8 cellular contexts compared by ENCODE assay signal in genomic region chr3:177194319-177194718, GRCh38. TPM values are rescaled to one million over a fixed set of nuclear protein-coding genes. Genes with fewer than 3 reads are reported as not detected.
DNase-seq lines count a peak whose midpoint lies in the region; ATAC-seq and TF ChIP-seq lines count a peak whose summit lies in the region.

No MANE protein-coding gene starts in this region.

- peaks cover 0 to 2% (median 0%) of the 10 kb centered on the region in 11 experiments; a peak in 2 of 22 replicates for H3K9me3 ChIP-seq in BLaER1 treated with 17β-estradiol and CSF1 and Interleukin-3, amounts not matched to agents 10 nM and 100 nM (replicated peaks in 1 of 11)
- H3K9me3 ChIP-seq in Karpas-422 (ENCODE audit: low read length) (no peaks in the 10 kb centered on the region), colonic mucosa (no peaks in the 10 kb centered on the region), Peyer's patch (no peaks in the 10 kb centered on the region)

- no peaks in the 10 kb centered on the region for H3K9me2 ChIP-seq in Karpas-422 (replicated peaks; ENCODE audit: insufficient read depth, low read length)

- H3K79me2 ChIP-seq in Karpas-422 (ENCODE audit: low read length), result peaks cover 71% of the 10 kb centered on the region

- TF ChIP-seq CTCF in colonic mucosa (IDR thresholded peaks at IDR 0.05) (no peak), natural killer cell (IDR thresholded peaks at IDR 0.05) (no peak), Peyer's patch (IDR thresholded peaks at IDR 0.05) (no peak)

- intact Hi-C loops in colonic mucosa (cut with DNase I), result loop anchor here (10.0 kb wide), 1 partner anchor 1130 kb away; no protein-coding TSS in a partner anchor
- intact Hi-C loops in natural killer cell (cut with micrococcal nuclease), result loop anchor here (10.0 kb wide), 2 partner anchors 340 to 590 kb away; no protein-coding TSS in a partner anchor

- peaks cover 0 to 46% (median 23%) of the 10 kb centered on the region in 11 experiments; a peak in 15 of 22 replicates for H3K36me3 ChIP-seq in BLaER1 treated with 17β-estradiol and CSF1 and Interleukin-3, amounts not matched to agents 10 nM and 100 nM
- H3K36me3 ChIP-seq in Karpas-422 (ENCODE audit: insufficient read depth, low read length) (0 out of 2 replicates have a peak, but pooled peaks cover 5% of the 10 kb centered on the region), colonic mucosa (no peaks in the 10 kb centered on the region), Peyer's patch (no peaks in the 10 kb centered on the region)

- no peaks in the 10 kb centered on the region for H3K27me3 ChIP-seq in BLaER1 treated with 17β-estradiol and CSF1 and Interleukin-3, amounts not matched to agents 10 nM and 100 nM
- H3K27me3 ChIP-seq in Karpas-422 (ENCODE audit: low read length), result peaks cover 2% of the 10 kb centered on the region; the same call in 1 of the 2 replicates
- no peaks in the 10 kb centered on the region for H3K27me3 ChIP-seq in colonic mucosa
- no peaks in the 10 kb centered on the region for H3K27me3 ChIP-seq in Peyer's patch

- peaks cover 64 to 75% of the 10 kb centered on the region in 2 donors for H3K4me1 Mint-ChIP-seq in natural killer cell

- no peaks in the 10 kb centered on the region for H3K9me3 Mint-ChIP-seq in natural killer cell

- peak overlapping the region; percentile 72 to 96 (median 87) for H3K4me3 ChIP-seq in BLaER1 treated with 17β-estradiol and CSF1 and Interleukin-3, amounts not matched to agents 10 nM and 100 nM
- H3K4me3 ChIP-seq in Karpas-422 (ENCODE audit: low read length), result peak overlapping the region; percentile 90
- H3K4me3 ChIP-seq in colonic mucosa, result peak overlapping the region; percentile 68
- peak overlapping the region in 2 of 4 donors; percentile 93 to 96 for H3K4me3 ChIP-seq in Peyer's patch

- H3K27me3 Mint-ChIP-seq in natural killer cell (ENCODE audit: low read depth in 2 of 2), result no peaks in the 10 kb centered on the region

- no peak for TF ChIP-seq POLR2A in Peyer's patch (IDR thresholded peaks at IDR 0.05)

- H2AFZ ChIP-seq in Karpas-422 (ENCODE audit: low read length), result no peak overlapping the region

- peaks cover 37 to 65% (median 57%) of the 10 kb centered on the region in 11 experiments for H4K20me1 ChIP-seq in BLaER1 treated with 17β-estradiol and CSF1 and Interleukin-3, amounts not matched to agents 10 nM and 100 nM
- peaks cover 49% of the 10 kb centered on the region; the same call in 1 of the 2 replicates for H4K20me1 ChIP-seq in Karpas-422 (ENCODE audit: insufficient read depth, low read depth, low read length)

- no peak for ATAC-seq in natural killer cell

- H3K27ac Mint-ChIP-seq in natural killer cell, result peak overlapping the region; percentile 93 to 97

- DNase-seq in Karpas-422 (no peak), colonic mucosa (no peak), natural killer cell (no peak), NCI-H774 (lab: John Stamatoyannopoulos, UW) (no peak), NCI-H2227 (lab: John Stamatoyannopoulos, UW; ENCODE audit: unreplicated experiment) (no peak), Peyer's patch (no peak)
- DNase-seq in activated effector memory CD4-positive, alpha-beta T cell treated with Interleukin-2 at 50 U/mL for 16 hours, result no peak

- peak overlapping the region; percentile 76 to 97 (median 93) for H3K4me2 ChIP-seq in BLaER1 treated with 17β-estradiol and CSF1 and Interleukin-3, amounts not matched to agents 10 nM and 100 nM
- peak overlapping the region; percentile 78 for H3K4me2 ChIP-seq in Karpas-422 (ENCODE audit: low read depth, low read length, poor library complexity, severe bottlenecking)

- peak overlapping the region; percentile 94 for H3K4me3 Mint-ChIP-seq in natural killer cell

- no peaks in the 10 kb centered on the region for H3K36me3 Mint-ChIP-seq in natural killer cell

- peaks cover 55 to 70% (median 61%) of the 10 kb centered on the region in 10 experiments for H3K4me1 ChIP-seq in BLaER1 treated with 17β-estradiol and CSF1 and Interleukin-3, amounts not matched to agents 10 nM and 100 nM
- peaks cover 57% of the 10 kb centered on the region for H3K4me1 ChIP-seq in Karpas-422 (ENCODE audit: low read length)
- peaks cover 16% of the 10 kb centered on the region for H3K4me1 ChIP-seq in colonic mucosa
- peaks cover 0 to 40% (median 8%) of the 10 kb centered on the region in 4 donors for H3K4me1 ChIP-seq in Peyer's patch

- peak overlapping the region; percentile 96 to 100 (median 100); a peak in 21 of 22 replicates for H3K27ac ChIP-seq in BLaER1 treated with 17β-estradiol and CSF1 and Interleukin-3, amounts not matched to agents 10 nM and 100 nM
- H3K27ac ChIP-seq in Karpas-422 (ENCODE audit: low read length) (peak overlapping the region; percentile 87; the same call in 1 of the 2 replicates), colonic mucosa (no peak overlapping the region), Peyer's patch (peak overlapping the region in 2 of 4 donors; percentile 27 to 100)

- H3K9ac ChIP-seq in BLaER1 treated with 17β-estradiol and CSF1 and Interleukin-3, amounts not matched to agents 10 nM and 100 nM, result peak overlapping the region; percentile 96 to 100 (median 100)
- H3K9ac ChIP-seq in Karpas-422 (ENCODE audit: low read length), result no peak overlapping the region
- H3K9ac ChIP-seq in colonic mucosa (ENCODE audit: low read depth in 2 of 2, low read length in 2 of 2), result peak overlapping the region in 1 of 2 donors; percentile 96

RNA-seq across cellular contexts. Expression of gene TBL1XR1, which starts 3.0 kb away (rescaled TPM):
- 67.6 and 81.0 TPM in 2 replicates for total RNA-seq in Karpas-422 (2014; rRNA removed; shearing (Covaris generic); ENCODE audit: low replicate concordance)
- total RNA-seq in colonic mucosa, result 100 to 1,000 TPM; 202 to 226 TPM
- 100 to 1,000 TPM in 1 of 3 donors, 10 to 100 TPM in 2; 74.6 to 118 (median 81.7) TPM for total RNA-seq in natural killer cell
- 10 to 100 TPM; 40.7 to 81.7 (median 69.4) TPM for total RNA-seq in Peyer's patch
